ENCODE assay signal across 1 cellular context in genomic region chr1:175783126-175783722, GRCh38.
TF ChIP-seq lines count a peak whose summit lies in the region.

No MANE protein-coding gene starts in this region.

TF ChIP-seq in endothelial cell of umbilical vein, 7 proteins besides CTCF, POLR2A, EP300 and RAD21:
- TF ChIP-seq EZH2 (IDR thresholded peaks at IDR 0.05; ENCODE audit: borderline replicate concordance, low read depth, low read length, severe bottlenecking), result no peak
- TF ChIP-seq FOS (IDR thresholded peaks at IDR 0.05; ENCODE audit: borderline replicate concordance, insufficient read depth, low read length), result peak; percentile 62
- TF ChIP-seq POLR2AphosphoS5 (IDR thresholded peaks at IDR 0.05; ENCODE audit: insufficient read depth, low read depth, low read length), result peak; percentile 49
- TF ChIP-seq MAX (IDR thresholded peaks at IDR 0.05; ENCODE audit: insufficient read depth, insufficient read length), result no peak
- peak; percentile 49 for TF ChIP-seq JUN (IDR thresholded peaks at IDR 0.05; ENCODE audit: borderline replicate concordance, insufficient read depth, insufficient read length, low read depth)
- peak; percentile 58 for TF ChIP-seq GATA2 (IDR thresholded peaks at IDR 0.05; ENCODE audit: insufficient read depth, insufficient read length, low read depth, low read length)
- no peak for TF ChIP-seq MYC (IDR thresholded peaks at IDR 0.05; ENCODE audit: low read depth, low read length)
